8 cellular contexts compared by ENCODE assay signal in the genomic region with DNA sequence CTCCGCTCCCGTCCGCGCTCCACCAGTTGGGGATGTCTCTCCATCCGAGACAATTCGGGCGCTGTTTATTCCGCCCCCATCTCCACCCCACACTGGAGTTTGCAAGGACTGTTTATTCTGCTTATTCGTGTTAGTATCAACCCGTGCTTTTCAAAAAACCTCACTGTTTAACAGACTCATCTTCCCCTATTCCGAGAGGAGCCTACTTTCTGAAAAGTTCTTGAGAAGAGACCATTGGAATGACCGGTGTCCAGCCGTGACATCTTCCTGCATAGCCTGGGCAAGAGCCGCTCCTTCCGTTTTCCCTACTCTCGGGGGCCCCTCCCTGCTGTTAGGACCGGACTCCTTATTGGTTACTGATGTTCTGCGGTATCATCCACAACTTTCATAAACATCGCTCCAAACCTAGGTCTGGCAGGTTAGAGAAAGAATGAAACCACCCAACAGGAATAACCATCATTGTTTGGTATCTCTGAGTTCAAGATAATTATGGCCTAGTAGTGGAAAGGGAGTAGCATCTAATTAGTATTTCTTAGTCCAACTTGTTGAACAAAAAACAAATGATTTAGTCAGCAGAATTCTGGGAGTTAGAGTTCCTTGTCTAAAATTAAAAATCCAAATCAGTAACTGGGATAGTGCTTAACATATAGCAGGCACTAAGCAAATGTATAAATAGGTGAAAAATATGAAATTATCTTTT. TPM values are rescaled to one million over a fixed set of nuclear protein-coding genes. Genes with fewer than 3 reads are reported as not detected.
DNase-seq lines count a peak whose midpoint lies in the region; ATAC-seq, FAIRE-seq and TF ChIP-seq lines count a peak whose summit lies in the region.

No MANE protein-coding gene starts in this region.

- no peaks in the 10 kb centered on the region for H3K27me3 ChIP-seq in duodenal mucosa (ENCODE audit: control insufficient read depth in 1 of 2, insufficient read depth in 2 of 2, low read length in 2 of 2)

- no peaks in the 10 kb centered on the region for H3K9me3 ChIP-seq in duodenal mucosa (ENCODE audit: control insufficient read depth in 1 of 2, low read length in 2 of 2)

- peak overlapping the region; percentile 97 for H3K27ac ChIP-seq in duodenal mucosa (ENCODE audit: low read depth, low read length)

- FAIRE-seq in A204.1 (lab: Jason Lieb, UNC): peak; percentile 85
- peak; percentile 81 for FAIRE-seq in GM12892 (lab: Jason Lieb, UNC)

- DNase-seq in GM12892 (ENCODE audit: insufficient read length) (no peak), NCI-H2196 treated with DMSO at 0.1 percent for 48 hours (lab: John Stamatoyannopoulos, UW; ENCODE audit: unreplicated experiment) (peak; percentile 35), left kidney (ENCODE audit: low read depth, low spot score) (peak; percentile 95)
- peak; percentile 44 to 54 for DNase-seq in stimulated activated CD4-positive, alpha-beta T cell treated with anti-CD3 and anti-CD28 coated beads, Interleukin-2, amount 100 ng/mL, for 24 hours

- H3K9ac ChIP-seq in duodenal mucosa (ENCODE audit: low read depth in 1 of 2, low read length in 2 of 2): peak overlapping the region; percentile 90 to 100

- peak overlapping the region; percentile 91 for H3K4me3 ChIP-seq in WI38 (ENCODE audit: low read depth, low read length)
- H3K4me3 ChIP-seq in duodenal mucosa (ENCODE audit: low read depth in 1 of 2, low read length in 2 of 2): peak overlapping the region; percentile 86 to 94

- H3K36me3 ChIP-seq in duodenal mucosa (ENCODE audit: control insufficient read depth in 1 of 2, insufficient read depth in 2 of 2, low read length in 2 of 2): peaks cover 3 to 9% of the 10 kb centered on the region in 2 donors

- ATAC-seq in HG03039 (IDR thresholded peaks at IDR 0.05; ENCODE audit: unreplicated experiment): peak; percentile 36

- no peak for TF ChIP-seq CTCF in WI38 (IDR thresholded peaks at IDR 0.05; ENCODE audit: low read depth, low read length)

- H3K4me1 ChIP-seq in duodenal mucosa (ENCODE audit: control insufficient read depth in 1 of 2, insufficient read depth in 2 of 2, low read length in 2 of 2): peaks cover 0 to 11% of the 10 kb centered on the region in 2 donors

- TF ChIP-seq POLR2A in GM12892 (IDR thresholded peaks at IDR 0.05; ENCODE audit: low read depth, low read length): no peak; the same call in 1 of the 2 replicates

RNA-seq across cellular contexts. Expression of gene STXBP3, which starts 0.8 kb away (rescaled TPM):
- polyA plus RNA-seq in GM12892 (2012; ENCODE audit: missing spikeins): 30.0 TPM

RNA-seq across cellular contexts. Expression of gene FNDC7, which starts 34.6 kb away (rescaled TPM):
- not detected for polyA plus RNA-seq in GM12892 (2012; ENCODE audit: missing spikeins)

RNA-seq across cellular contexts. Expression of gene PRPF38B, which starts 55.2 kb away (rescaled TPM):
- polyA plus RNA-seq in GM12892 (2012; ENCODE audit: missing spikeins): 35.4 TPM
